Comparison of ENCODE assay signal across 1 cellular context in the genomic region with DNA sequence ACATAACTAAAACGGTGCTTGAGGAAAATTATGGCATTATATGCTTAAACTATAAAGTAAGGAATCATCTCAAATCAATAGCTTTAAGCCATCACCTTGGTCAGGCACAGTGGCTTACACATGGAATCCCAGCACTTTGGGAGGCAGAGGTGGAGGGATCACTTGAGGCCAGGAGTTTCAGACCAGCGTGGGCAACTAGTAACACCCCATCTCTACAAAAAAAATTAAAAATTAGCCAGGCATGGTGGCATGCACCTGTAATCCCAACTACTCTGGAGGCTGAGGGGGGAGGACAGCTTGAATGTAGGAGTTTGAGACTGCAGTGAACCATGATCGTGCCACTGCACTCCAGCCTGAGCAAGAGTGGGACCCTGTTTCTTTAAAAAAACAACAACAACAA.
TF ChIP-seq lines count a peak whose summit lies in the region.

No MANE protein-coding gene starts in this region.

TF ChIP-seq in HepG2, 621 proteins besides CTCF, POLR2A, EP300 and RAD21 (continued from another document):
- TF ChIP-seq, protein P1, sequence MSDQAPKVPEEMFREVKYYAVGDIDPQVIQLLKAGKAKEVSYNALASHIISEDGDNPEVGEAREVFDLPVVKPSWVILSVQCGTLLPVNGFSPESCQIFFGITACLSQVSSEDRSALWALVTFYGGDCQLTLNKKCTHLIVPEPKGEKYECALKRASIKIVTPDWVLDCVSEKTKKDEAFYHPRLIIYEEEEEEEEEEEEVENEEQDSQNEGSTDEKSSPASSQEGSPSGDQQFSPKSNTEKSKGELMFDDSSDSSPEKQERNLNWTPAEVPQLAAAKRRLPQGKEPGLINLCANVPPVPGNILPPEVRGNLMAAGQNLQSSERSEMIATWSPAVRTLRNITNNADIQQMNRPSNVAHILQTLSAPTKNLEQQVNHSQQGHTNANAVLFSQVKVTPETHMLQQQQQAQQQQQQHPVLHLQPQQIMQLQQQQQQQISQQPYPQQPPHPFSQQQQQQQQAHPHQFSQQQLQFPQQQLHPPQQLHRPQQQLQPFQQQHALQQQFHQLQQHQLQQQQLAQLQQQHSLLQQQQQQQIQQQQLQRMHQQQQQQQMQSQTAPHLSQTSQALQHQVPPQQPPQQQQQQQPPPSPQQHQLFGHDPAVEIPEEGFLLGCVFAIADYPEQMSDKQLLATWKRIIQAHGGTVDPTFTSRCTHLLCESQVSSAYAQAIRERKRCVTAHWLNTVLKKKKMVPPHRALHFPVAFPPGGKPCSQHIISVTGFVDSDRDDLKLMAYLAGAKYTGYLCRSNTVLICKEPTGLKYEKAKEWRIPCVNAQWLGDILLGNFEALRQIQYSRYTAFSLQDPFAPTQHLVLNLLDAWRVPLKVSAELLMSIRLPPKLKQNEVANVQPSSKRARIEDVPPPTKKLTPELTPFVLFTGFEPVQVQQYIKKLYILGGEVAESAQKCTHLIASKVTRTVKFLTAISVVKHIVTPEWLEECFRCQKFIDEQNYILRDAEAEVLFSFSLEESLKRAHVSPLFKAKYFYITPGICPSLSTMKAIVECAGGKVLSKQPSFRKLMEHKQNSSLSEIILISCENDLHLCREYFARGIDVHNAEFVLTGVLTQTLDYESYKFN (CRISPR knock-in tag; conservative IDR thresholded peaks at IDR 0.05), result no peak
- TF ChIP-seq FOXP1 (IDR thresholded peaks at IDR 0.05) (no peak), FOXP1 (CRISPR knock-in tag; IDR thresholded peaks at IDR 0.05) (peak; percentile 17; the same call in 1 of the 2 replicates), SRSF9 (IDR thresholded peaks at IDR 0.05; ENCODE audit: borderline replicate concordance, insufficient read depth, low read depth, low read length, poor library complexity, severe bottlenecking) (no peak), SALL1 (CRISPR knock-in tag; IDR thresholded peaks at IDR 0.05) (peak; percentile 73), REPIN1 (CRISPR knock-in tag; IDR thresholded peaks at IDR 0.05; ENCODE audit: borderline replicate concordance, low read depth) (peak; percentile 43; the same call in 1 of the 2 replicates), RBM22 (optimal IDR thresholded peaks at IDR 0.05; ENCODE audit: low read length) (peak; percentile 64), ZNF274 (CRISPR knock-in tag; IDR thresholded peaks at IDR 0.05) (no peak), SOX13 (IDR thresholded peaks at IDR 0.05) (no peak), SOX13 (CRISPR knock-in tag; conservative IDR thresholded peaks at IDR 0.05 in 1 of 2, IDR thresholded peaks at IDR 0.05 in 1 of 2) (peak in 1 of 2 experiments; percentile 38; a peak in 1 of 4 replicates), MEIS2 (CRISPR knock-in tag; IDR thresholded peaks at IDR 0.05) (no peak), TAF1 (CRISPR knock-in tag; IDR thresholded peaks at IDR 0.05) (0 out of 2 replicates have a peak, but pooled peaks have one; percentile 46), ZMYM4 (CRISPR knock-in tag; IDR thresholded peaks at IDR 0.05) (peak; percentile 41; the same call in 1 of the 2 replicates), TEAD2 (CRISPR knock-in tag; IDR thresholded peaks at IDR 0.05) (no peak), ZNF770 (CRISPR knock-in tag; IDR thresholded peaks at IDR 0.05) (peak; percentile 94), MED1 (CRISPR knock-in tag; IDR thresholded peaks at IDR 0.05) (peak; percentile 51), CBFB (CRISPR knock-in tag; IDR thresholded peaks at IDR 0.05) (peak; percentile 23; the same call in 1 of the 2 replicates)
- TF ChIP-seq, protein P2, sequence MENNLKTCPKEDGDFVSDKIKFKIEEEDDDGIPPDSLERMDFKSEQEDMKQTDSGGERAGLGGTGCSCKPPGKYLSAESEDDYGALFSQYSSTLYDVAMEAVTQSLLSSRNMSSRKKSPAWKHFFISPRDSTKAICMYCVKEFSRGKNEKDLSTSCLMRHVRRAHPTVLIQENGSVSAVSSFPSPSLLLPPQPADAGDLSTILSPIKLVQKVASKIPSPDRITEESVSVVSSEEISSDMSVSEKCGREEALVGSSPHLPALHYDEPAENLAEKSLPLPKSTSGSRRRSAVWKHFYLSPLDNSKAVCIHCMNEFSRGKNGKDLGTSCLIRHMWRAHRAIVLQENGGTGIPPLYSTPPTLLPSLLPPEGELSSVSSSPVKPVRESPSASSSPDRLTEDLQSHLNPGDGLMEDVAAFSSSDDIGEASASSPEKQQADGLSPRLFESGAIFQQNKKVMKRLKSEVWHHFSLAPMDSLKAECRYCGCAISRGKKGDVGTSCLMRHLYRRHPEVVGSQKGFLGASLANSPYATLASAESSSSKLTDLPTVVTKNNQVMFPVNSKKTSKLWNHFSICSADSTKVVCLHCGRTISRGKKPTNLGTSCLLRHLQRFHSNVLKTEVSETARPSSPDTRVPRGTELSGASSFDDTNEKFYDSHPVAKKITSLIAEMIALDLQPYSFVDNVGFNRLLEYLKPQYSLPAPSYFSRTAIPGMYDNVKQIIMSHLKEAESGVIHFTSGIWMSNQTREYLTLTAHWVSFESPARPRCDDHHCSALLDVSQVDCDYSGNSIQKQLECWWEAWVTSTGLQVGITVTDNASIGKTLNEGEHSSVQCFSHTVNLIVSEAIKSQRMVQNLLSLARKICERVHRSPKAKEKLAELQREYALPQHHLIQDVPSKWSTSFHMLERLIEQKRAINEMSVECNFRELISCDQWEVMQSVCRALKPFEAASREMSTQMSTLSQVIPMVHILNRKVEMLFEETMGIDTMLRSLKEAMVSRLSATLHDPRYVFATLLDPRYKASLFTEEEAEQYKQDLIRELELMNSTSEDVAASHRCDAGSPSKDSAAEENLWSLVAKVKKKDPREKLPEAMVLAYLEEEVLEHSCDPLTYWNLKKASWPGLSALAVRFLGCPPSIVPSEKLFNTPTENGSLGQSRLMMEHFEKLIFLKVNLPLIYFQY (CRISPR knock-in tag; IDR thresholded peaks at IDR 0.05; ENCODE audit: borderline replicate concordance), result no peak
TF ChIP-seq in HepG2: peak in this region for 49.
